In genomic region chr14:100359881-100360280, GRCh38 we compare ENCODE assay signal across 1 cellular context.
A peak's percentile ranks its signal among the peaks of the same experiment; 100 is the strongest.
TF ChIP-seq lines count a peak whose summit lies in the region.

No MANE protein-coding gene starts in this region.

TF ChIP-seq in K562, 482 proteins besides CTCF, POLR2A, EP300 and RAD21:
- no peak for TF ChIP-seq ZBTB49 (CRISPR knock-in tag; IDR thresholded peaks at IDR 0.05; ENCODE audit: borderline replicate concordance)
- peak; percentile 21; the same call in 1 of the 2 replicates for TF ChIP-seq POLR2G (IDR thresholded peaks at IDR 0.05; ENCODE audit: low read depth, low read length)
TF ChIP-seq in K562: peak in this region for 1.
